In the genomic region with DNA sequence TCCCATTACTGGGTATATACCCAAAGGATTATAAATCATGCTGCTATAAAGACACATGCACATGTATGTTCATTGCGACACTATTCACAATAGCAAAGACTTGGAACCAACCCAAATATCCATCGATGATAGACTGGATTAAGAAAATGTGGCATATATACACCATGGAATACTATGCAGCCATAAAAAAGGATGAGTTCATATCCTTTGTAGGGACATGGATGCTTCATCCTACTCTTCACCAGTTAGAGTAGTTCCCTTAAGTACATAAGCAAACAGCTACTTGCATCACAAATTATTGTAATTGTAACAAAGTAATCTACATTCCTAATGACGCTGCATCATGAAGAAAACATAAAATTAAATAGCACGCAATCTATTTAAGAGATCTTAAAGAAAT, we compare ENCODE assay signal across 13 cellular contexts. TPM values are rescaled to one million over a fixed set of nuclear protein-coding genes. Genes with fewer than 3 reads are reported as not detected.
"Had no signal": no experiment of that assay in that cellular context is flagged by ENCODE, and none has a peak within 500 bp of the region (broad histone marks: within the 10 kb centered on the region; RNA-seq: fewer than 3 reads in every experiment).

No MANE protein-coding gene starts in this region.

RNA-seq across cellular contexts. Expression of a gene that starts 25.2 kb away (rescaled TPM):
- total RNA-seq: activated B cell treated with CpG ODN at 0.5 μM for 24 hours; activated CD4-positive, alpha-beta memory T cell treated with anti-CD3 and anti-CD28 coated beads for 36 hours; activated CD4-positive, alpha-beta T cell treated with anti-CD3 and anti-CD28 coated beads for 36 hours; activated CD4-positive, alpha-beta T cell treated with anti-CD3 and anti-CD28 coated beads, Interleukin-2, amount 10 ng/mL, durations not matched to agents 24 days and 14 days; activated CD4-positive, alpha-beta T cell treated with anti-CD3 and anti-CD28 coated beads, Interleukin-2, amount 10 ng/mL, durations not matched to agents 7 days and 5 days; activated CD8-positive, alpha-beta memory T cell treated with anti-CD3 and anti-CD28 coated beads for 36 hours; activated CD8-positive, alpha-beta memory T cell treated with anti-CD3 and anti-CD28 coated beads, Interleukin-2, amount 10 ng/mL, durations not matched to agents 7 days and 5 days; activated CD8-positive, alpha-beta T cell treated with anti-CD3 and anti-CD28 coated beads for 36 hours; activated CD8-positive, alpha-beta T cell treated with anti-CD3 and anti-CD28 coated beads, Interleukin-2, amount 10 ng/mL, durations not matched to agents 7 days and 5 days; T-helper 17 cell had no signal

RNA-seq across cellular contexts. Expression of a gene that starts 32.0 kb away (rescaled TPM):
- total RNA-seq: activated CD4-positive, alpha-beta T cell treated with anti-CD3 and anti-CD28 coated beads, Interleukin-2, amount 10 ng/mL, durations not matched to agents 7 days and 5 days; activated CD8-positive, alpha-beta T cell treated with anti-CD3 and anti-CD28 coated beads, Interleukin-2, amount 10 ng/mL, durations not matched to agents 7 days and 5 days; T-helper 17 cell; T-helper 2 cell treated with Interferon-gamma antibody and Interleukin-4, amounts not matched to agents 100 ng/mL and 5 ng/mL, for 36 hours had no signal

RNA-seq across cellular contexts. Expression of a gene that starts 58.7 kb away (rescaled TPM):
- total RNA-seq: activated CD4-positive, alpha-beta memory T cell treated with anti-CD3 and anti-CD28 coated beads, Interleukin-2, amount 10 ng/mL, durations not matched to agents 7 days and 5 days; activated CD4-positive, alpha-beta T cell treated with anti-CD3 and anti-CD28 coated beads, Interleukin-2, amount 10 ng/mL, durations not matched to agents 24 days and 14 days; activated CD4-positive, alpha-beta T cell treated with anti-CD3 and anti-CD28 coated beads, Interleukin-2, amount 10 ng/mL, durations not matched to agents 7 days and 5 days; T-helper 1 cell treated with Interleukin-12 subunit alpha and Interleukin-12 subunit beta and Interleukin-4 antibody, amounts not matched to agents 30 ng/mL and 1 ng/mL, for 36 hours; T-helper 2 cell treated with Interferon-gamma antibody and Interleukin-4, amounts not matched to agents 100 ng/mL and 5 ng/mL, for 36 hours had no signal
